ENCODE assay signal across 16 cellular contexts in the genomic region with DNA sequence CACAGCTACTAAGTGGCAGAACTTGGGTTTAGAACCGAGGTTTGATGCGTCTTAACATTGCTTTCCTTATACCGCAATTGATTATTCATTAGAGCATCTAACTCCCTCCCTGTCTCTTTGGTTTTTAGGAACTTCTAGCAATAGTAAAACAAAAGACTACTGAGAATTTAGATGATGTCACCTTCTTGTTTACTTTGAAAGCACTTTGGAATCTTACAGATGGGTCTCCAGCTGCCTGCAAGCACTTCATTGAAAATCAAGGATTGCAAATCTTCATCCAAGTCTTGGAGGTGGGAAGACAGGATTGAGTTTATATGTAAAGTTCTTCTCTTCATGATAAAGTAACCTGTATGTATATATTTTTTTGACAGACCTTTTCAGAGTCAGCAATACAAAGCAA.
"Had no signal": no experiment of that assay in that cellular context is flagged by ENCODE, and none has a peak within 500 bp of the region (broad histone marks: within the 10 kb centered on the region; RNA-seq: fewer than 3 reads in every experiment).

No MANE protein-coding gene starts in this region.

- H3K27ac ChIP-seq: brain microvascular endothelial cell, coronary artery, lower lobe of right lung, neutrophil, sigmoid colon had no signal

- H3K4me3 ChIP-seq: coronary artery, lower lobe of right lung, sigmoid colon had no signal

- DNase-seq: activated CD4-positive, alpha-beta T cell treated with anti-CD3 and anti-CD28 coated beads for 36 hours; activated CD4-positive, alpha-beta T cell treated with anti-CD3 and anti-CD28 coated beads, Interleukin-2, amount 50 U/mL, for 48 hours; activated gamma-delta T cell treated with Interleukin-2 at 50 U/mL for 16 hours; amniotic stem cell; brain microvascular endothelial cell; left colon; lower lobe of right lung; posterior cingulate gyrus; sigmoid colon; stimulated activated CD4-positive, alpha-beta T cell treated with anti-CD3 and anti-CD28 coated beads, Interleukin-4, amount 100 ng/mL, for 24 hours; T-cell had no signal

- ATAC-seq: activated CD4-positive, alpha-beta T cell treated with anti-CD3 and anti-CD28 coated beads for 36 hours; activated naive CD4-positive, alpha-beta T cell treated with anti-CD3 and anti-CD28 coated beads, Interleukin-2, amount 50 U/mL, for 72 hours; left colon; lower lobe of right lung; stimulated activated memory B cell treated with anti-CD40 and anti-IgM and Interleukin-4, amounts not matched to agents 10 μg/mL and 1 μg/mL and 100 μg/mL, for 72 hours; T-cell; WTC11 had no signal

- H3K9me3 ChIP-seq: lower lobe of right lung, neutrophil, sigmoid colon had no signal

- H3K36me3 ChIP-seq: brain microvascular endothelial cell, lower lobe of right lung, neutrophil, sigmoid colon had no signal

- H3K27me3 ChIP-seq: brain microvascular endothelial cell, sigmoid colon had no signal

- H3K4me1 ChIP-seq: lower lobe of right lung, sigmoid colon had no signal
